ENCODE assay signal across 12 cellular contexts in genomic region chr7:57176928-57177635, GRCh38. TPM values are rescaled to one million over a fixed set of nuclear protein-coding genes. Genes with fewer than 3 reads are reported as not detected.
"Had no signal": no experiment of that assay in that cellular context is flagged by ENCODE, and none has a peak within 500 bp of the region (broad histone marks: within the 10 kb centered on the region; RNA-seq: fewer than 3 reads in every experiment).

No MANE protein-coding gene starts in this region.

- ATAC-seq: HCT116, K562 had no signal

- H3K27ac ChIP-seq: GM23248, HL-60 had no signal

- FAIRE-seq: K562 had no signal

- H3K36me3 ChIP-seq: HAP-1 had no signal

- H3K9me3 ChIP-seq: HAP-1 had no signal

- H3K27ac Mint-ChIP-seq: HFFc6 had no signal

- H3K4me1 ChIP-seq: HAP-1 had no signal

- H3K4me3 ChIP-seq: GM23248, HAP-1, K562 had no signal

- H3K4me3 Mint-ChIP-seq: HFFc6 had no signal

- DNase-seq: GM23248, GOT3, HFFc6, IMR-90, KG1 had no signal

RNA-seq across cellular contexts. Expression of gene ZNF479, which starts 44.8 kb away (rescaled TPM):
- total RNA-seq: GM23248, H4, H7, HFFc6, HT1080, IMR-90, K562 had no signal
- polyA plus RNA-seq: GM23248, IMR-90, K562 had no signal
